1 cellular context compared by ENCODE assay signal in the genomic region with DNA sequence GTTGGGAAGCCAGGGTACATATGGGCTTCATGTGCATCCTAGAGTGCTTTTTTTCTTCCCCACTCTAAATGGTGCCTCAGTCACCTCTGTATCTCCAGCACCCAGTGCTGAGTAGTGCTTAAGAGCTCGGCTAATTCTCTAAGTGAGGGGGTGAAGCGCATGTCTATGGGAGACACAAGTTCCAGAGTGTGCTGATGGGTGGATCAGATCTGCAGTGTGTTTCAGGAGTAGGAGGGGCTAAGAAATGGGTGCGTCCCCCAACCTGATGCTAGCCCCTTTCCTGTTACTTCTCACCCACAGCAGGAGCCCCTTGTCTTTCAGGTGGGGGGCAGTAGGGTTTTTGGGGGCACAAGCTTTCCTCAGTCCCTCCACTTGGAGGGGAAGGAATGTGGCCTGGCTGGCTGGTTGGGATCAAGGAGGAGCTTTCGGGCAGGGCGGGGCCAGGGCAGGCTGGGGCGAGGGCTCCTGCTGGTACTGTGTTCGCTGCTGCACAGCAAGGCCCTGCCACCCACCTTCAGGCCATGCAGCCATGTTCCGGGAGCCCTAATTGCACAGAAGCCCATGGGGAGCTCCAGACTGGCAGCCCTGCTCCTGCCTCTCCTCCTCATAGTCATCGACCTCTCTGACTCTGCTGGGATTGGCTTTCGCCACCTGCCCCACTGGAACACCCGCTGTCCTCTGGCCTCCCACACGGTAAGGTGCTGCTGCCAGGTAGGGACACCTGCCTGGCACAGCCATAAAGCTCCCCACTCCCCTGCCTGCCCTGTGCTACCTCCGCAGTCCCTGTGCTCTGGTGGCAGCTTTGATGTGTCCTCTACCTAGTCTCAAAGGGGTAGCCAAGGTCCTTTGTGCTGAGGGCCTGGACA.
A peak's percentile ranks its signal among the peaks of the same experiment; 100 is the strongest.
TF ChIP-seq lines count a peak whose summit lies in the region.

Gene IL17RE, plus strand, starts transcription at position 477 of the 866 bp plus-strand sequence. Its CDS starts 85 bp downstream, at position 562.

TF ChIP-seq in K562, 482 proteins besides CTCF, POLR2A, EP300 and RAD21 (continued from another document):
- TF ChIP-seq, protein P1, sequence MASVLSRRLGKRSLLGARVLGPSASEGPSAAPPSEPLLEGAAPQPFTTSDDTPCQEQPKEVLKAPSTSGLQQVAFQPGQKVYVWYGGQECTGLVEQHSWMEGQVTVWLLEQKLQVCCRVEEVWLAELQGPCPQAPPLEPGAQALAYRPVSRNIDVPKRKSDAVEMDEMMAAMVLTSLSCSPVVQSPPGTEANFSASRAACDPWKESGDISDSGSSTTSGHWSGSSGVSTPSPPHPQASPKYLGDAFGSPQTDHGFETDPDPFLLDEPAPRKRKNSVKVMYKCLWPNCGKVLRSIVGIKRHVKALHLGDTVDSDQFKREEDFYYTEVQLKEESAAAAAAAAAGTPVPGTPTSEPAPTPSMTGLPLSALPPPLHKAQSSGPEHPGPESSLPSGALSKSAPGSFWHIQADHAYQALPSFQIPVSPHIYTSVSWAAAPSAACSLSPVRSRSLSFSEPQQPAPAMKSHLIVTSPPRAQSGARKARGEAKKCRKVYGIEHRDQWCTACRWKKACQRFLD (CRISPR knock-in tag; IDR thresholded peaks at IDR 0.05): 0 out of 2 replicates have a peak, but pooled peaks have one; percentile 22
- TF ChIP-seq, protein P2, sequence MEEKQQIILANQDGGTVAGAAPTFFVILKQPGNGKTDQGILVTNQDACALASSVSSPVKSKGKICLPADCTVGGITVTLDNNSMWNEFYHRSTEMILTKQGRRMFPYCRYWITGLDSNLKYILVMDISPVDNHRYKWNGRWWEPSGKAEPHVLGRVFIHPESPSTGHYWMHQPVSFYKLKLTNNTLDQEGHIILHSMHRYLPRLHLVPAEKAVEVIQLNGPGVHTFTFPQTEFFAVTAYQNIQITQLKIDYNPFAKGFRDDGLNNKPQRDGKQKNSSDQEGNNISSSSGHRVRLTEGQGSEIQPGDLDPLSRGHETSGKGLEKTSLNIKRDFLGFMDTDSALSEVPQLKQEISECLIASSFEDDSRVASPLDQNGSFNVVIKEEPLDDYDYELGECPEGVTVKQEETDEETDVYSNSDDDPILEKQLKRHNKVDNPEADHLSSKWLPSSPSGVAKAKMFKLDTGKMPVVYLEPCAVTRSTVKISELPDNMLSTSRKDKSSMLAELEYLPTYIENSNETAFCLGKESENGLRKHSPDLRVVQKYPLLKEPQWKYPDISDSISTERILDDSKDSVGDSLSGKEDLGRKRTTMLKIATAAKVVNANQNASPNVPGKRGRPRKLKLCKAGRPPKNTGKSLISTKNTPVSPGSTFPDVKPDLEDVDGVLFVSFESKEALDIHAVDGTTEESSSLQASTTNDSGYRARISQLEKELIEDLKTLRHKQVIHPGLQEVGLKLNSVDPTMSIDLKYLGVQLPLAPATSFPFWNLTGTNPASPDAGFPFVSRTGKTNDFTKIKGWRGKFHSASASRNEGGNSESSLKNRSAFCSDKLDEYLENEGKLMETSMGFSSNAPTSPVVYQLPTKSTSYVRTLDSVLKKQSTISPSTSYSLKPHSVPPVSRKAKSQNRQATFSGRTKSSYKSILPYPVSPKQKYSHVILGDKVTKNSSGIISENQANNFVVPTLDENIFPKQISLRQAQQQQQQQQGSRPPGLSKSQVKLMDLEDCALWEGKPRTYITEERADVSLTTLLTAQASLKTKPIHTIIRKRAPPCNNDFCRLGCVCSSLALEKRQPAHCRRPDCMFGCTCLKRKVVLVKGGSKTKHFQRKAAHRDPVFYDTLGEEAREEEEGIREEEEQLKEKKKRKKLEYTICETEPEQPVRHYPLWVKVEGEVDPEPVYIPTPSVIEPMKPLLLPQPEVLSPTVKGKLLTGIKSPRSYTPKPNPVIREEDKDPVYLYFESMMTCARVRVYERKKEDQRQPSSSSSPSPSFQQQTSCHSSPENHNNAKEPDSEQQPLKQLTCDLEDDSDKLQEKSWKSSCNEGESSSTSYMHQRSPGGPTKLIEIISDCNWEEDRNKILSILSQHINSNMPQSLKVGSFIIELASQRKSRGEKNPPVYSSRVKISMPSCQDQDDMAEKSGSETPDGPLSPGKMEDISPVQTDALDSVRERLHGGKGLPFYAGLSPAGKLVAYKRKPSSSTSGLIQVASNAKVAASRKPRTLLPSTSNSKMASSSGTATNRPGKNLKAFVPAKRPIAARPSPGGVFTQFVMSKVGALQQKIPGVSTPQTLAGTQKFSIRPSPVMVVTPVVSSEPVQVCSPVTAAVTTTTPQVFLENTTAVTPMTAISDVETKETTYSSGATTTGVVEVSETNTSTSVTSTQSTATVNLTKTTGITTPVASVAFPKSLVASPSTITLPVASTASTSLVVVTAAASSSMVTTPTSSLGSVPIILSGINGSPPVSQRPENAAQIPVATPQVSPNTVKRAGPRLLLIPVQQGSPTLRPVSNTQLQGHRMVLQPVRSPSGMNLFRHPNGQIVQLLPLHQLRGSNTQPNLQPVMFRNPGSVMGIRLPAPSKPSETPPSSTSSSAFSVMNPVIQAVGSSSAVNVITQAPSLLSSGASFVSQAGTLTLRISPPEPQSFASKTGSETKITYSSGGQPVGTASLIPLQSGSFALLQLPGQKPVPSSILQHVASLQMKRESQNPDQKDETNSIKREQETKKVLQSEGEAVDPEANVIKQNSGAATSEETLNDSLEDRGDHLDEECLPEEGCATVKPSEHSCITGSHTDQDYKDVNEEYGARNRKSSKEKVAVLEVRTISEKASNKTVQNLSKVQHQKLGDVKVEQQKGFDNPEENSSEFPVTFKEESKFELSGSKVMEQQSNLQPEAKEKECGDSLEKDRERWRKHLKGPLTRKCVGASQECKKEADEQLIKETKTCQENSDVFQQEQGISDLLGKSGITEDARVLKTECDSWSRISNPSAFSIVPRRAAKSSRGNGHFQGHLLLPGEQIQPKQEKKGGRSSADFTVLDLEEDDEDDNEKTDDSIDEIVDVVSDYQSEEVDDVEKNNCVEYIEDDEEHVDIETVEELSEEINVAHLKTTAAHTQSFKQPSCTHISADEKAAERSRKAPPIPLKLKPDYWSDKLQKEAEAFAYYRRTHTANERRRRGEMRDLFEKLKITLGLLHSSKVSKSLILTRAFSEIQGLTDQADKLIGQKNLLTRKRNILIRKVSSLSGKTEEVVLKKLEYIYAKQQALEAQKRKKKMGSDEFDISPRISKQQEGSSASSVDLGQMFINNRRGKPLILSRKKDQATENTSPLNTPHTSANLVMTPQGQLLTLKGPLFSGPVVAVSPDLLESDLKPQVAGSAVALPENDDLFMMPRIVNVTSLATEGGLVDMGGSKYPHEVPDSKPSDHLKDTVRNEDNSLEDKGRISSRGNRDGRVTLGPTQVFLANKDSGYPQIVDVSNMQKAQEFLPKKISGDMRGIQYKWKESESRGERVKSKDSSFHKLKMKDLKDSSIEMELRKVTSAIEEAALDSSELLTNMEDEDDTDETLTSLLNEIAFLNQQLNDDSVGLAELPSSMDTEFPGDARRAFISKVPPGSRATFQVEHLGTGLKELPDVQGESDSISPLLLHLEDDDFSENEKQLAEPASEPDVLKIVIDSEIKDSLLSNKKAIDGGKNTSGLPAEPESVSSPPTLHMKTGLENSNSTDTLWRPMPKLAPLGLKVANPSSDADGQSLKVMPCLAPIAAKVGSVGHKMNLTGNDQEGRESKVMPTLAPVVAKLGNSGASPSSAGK (IDR thresholded peaks at IDR 0.05): peak; percentile 12; the same call in 1 of the 2 replicates
- TF ChIP-seq MAZ (CRISPR knock-in tag; conservative IDR thresholded peaks at IDR 0.05 in 1 of 2, IDR thresholded peaks at IDR 0.05 in 1 of 2) (0 out of 4 replicates have a peak, but pooled peaks of 1 of the 2 experiments have one; percentile 25), ZSCAN29 (IDR thresholded peaks at IDR 0.05) (no peak), POLR2G (IDR thresholded peaks at IDR 0.05; ENCODE audit: low read depth, low read length) (0 out of 2 replicates have a peak, but pooled peaks have one; percentile 21), HDGF (IDR thresholded peaks at IDR 0.05) (0 out of 2 replicates have a peak, but pooled peaks have one; percentile 27), ZFP36 (IDR thresholded peaks at IDR 0.05; ENCODE audit: low read depth, low read length, partially characterized antibody) (no peak), FOS (IDR thresholded peaks at IDR 0.05; ENCODE audit: extremely low read depth, insufficient read length) (no peak)
- TF ChIP-seq, protein P3, sequence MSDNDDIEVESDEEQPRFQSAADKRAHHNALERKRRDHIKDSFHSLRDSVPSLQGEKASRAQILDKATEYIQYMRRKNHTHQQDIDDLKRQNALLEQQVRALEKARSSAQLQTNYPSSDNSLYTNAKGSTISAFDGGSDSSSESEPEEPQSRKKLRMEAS (CRISPR knock-in tag; IDR thresholded peaks at IDR 0.05): peak; percentile 9; the same call in 1 of the 2 replicates
